ENCODE assay signal across 19 cellular contexts in the genomic region with DNA sequence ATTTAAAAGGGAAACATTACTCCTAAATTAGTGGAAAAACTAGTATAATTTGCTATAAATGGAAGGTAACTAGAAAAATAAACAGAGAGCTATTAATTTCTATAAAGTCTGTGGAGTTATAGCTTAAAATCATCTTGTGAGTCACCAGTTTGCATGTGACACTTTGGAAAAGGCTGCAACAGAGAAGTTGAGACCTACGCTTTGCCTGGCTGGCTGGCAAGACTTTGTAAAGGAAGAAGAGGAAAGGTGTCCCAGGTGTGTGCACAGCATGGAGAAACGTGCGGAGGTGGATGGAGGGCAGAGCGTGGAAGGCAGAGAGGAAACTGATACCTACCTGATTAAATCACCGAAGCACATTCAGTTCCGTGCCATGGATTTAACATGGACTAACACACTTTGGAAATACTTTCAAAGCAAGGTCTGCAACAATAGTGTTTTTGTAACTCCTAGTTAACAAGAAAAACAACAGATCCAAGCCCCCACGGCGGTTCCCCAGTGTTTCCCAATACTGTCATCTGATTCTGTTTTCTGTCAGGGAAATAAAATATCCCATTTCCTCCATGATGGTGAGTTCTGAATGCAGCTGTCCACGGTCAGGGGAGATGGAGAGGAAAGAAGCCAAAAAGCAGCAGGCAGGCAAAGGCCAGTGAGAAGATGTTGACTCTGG.
DNase-seq lines count a peak whose midpoint lies in the region; ATAC-seq, FAIRE-seq and TF ChIP-seq lines count a peak whose summit lies in the region.
"Had no signal": no experiment of that assay in that cellular context is flagged by ENCODE, and none has a peak within 500 bp of the region (broad histone marks: within the 10 kb centered on the region; RNA-seq: fewer than 3 reads in every experiment).

No MANE protein-coding gene starts in this region.

- no peak overlapping the region for H3K4me3 Mint-ChIP-seq in MCF 10A (ENCODE audit: unreplicated experiment)

- H3K9me3 ChIP-seq in breast epithelium: no peaks in the 10 kb centered on the region
- no peaks in the 10 kb centered on the region for H3K9me3 ChIP-seq in parathyroid adenoma (ENCODE audit: control insufficient read depth, low read length)
- H3K9me3 ChIP-seq: HAP-1, lower lobe of right lung, right lobe of liver had no signal

- CTCF ChIA-PET in MCF 10A (lab: Yijun Ruan, JAX): interaction anchor here (0.8 kb wide), 1 partner anchor 416 kb away, joined by 3 read pairs; no protein-coding TSS in a partner anchor

- no peaks in the 10 kb centered on the region for H3K4me1 Mint-ChIP-seq in MCF 10A (ENCODE audit: insufficient read depth, unreplicated experiment)

- H3K27ac ChIP-seq in breast epithelium (peak overlapping the region; percentile 42 to 68), parathyroid adenoma (peak overlapping the region; percentile 66)
- H3K27ac ChIP-seq: lower lobe of right lung, right lobe of liver, RWPE1 had no signal

- no peaks in the 10 kb centered on the region for H3K79me2 ChIP-seq in parathyroid adenoma

- TF ChIP-seq CTCF in breast epithelium (IDR thresholded peaks at IDR 0.05) (no peak), MCF 10A (IDR thresholded peaks at IDR 0.05; ENCODE audit: unreplicated experiment) (no peak), bronchial epithelial cell (IDR thresholded peaks at IDR 0.05; ENCODE audit: insufficient read depth, low read length, severe bottlenecking) (no peak), parathyroid adenoma (IDR thresholded peaks at IDR 0.05) (no peak)

- H3K4me3 ChIP-seq in breast epithelium (no peak overlapping the region), bronchial epithelial cell (ENCODE audit: low read depth, low read length) (no peak overlapping the region), parathyroid adenoma (ENCODE audit: low read depth, low read length) (no peak overlapping the region)
- H3K4me3 ChIP-seq: HAP-1, lower lobe of right lung, right lobe of liver had no signal

- no peak for TF ChIP-seq POLR2A in breast epithelium (IDR thresholded peaks at IDR 0.05)

- no peak overlapping the region for H3K9ac ChIP-seq in parathyroid adenoma

- ATAC-seq in HG03045 (IDR thresholded peaks at IDR 0.05; ENCODE audit: unreplicated experiment): no peak
- ATAC-seq: lower lobe of right lung, right lobe of liver had no signal

- peaks cover 30% of the 10 kb centered on the region for H3K9me3 Mint-ChIP-seq in MCF 10A (ENCODE audit: unreplicated experiment)

- H3K27me3 ChIP-seq in breast epithelium (no peaks in the 10 kb centered on the region), bronchial epithelial cell (ENCODE audit: control insufficient read depth, insufficient read depth, low read length) (no peaks in the 10 kb centered on the region), parathyroid adenoma (ENCODE audit: control insufficient read depth, insufficient read depth, low read length) (no peaks in the 10 kb centered on the region)
- H3K27me3 ChIP-seq: right lobe of liver had no signal

- peak overlapping the region; percentile 30 for H2AFZ ChIP-seq in parathyroid adenoma

- POLR2A ChIA-PET in MCF 10A (lab: Yijun Ruan, JAX): no interaction called here

- no peaks in the 10 kb centered on the region for H3K27me3 Mint-ChIP-seq in MCF 10A (ENCODE audit: insufficient read depth, unreplicated experiment)

- no peaks in the 10 kb centered on the region for H3K4me1 ChIP-seq in breast epithelium
- H3K4me1 ChIP-seq in parathyroid adenoma: peaks cover 6% of the 10 kb centered on the region
- H3K4me1 ChIP-seq: HAP-1, lower lobe of right lung, right lobe of liver had no signal

- no TSS peak for BruUV-seq in MCF 10A (replicated peaks; lab: Mats Ljungman, UMichigan)

- no peak for DNase-seq in breast epithelium (ENCODE audit: low spot score in 2 of 2)
- no peak for DNase-seq in MCF 10A (ENCODE audit: unreplicated experiment)
- no peak for DNase-seq in bronchial epithelial cell (ENCODE audit: low read depth)
- DNase-seq in medulla oblongata (ENCODE audit: extremely low spot score): no peak
- no peak for DNase-seq in central memory CD4-positive, alpha-beta T cell
- no peak for DNase-seq in cerebellar nuclear complex (lab: John Stamatoyannopoulos, UW)
- DNase-seq: activated CD4-positive, alpha-beta T cell treated with anti-CD3 and anti-CD28 coated beads for 48 hours; activated naive CD4-positive, alpha-beta T cell treated with anti-CD3 and anti-CD28 coated beads, Interleukin-2, amount 50 U/mL, for 16 hours; activated T-cell treated with anti-CD3 and anti-CD28 coated beads for 4 hours; lower lobe of right lung; NCI-H2107; NCI-H82; right lobe of liver had no signal

- intact Hi-C loops in breast epithelium (cut with DNase I; ENCODE audit: low total_unique reads) (no loop called here), MCF 10A (cut with micrococcal nuclease) (no loop called here)

- H3K36me3 ChIP-seq in breast epithelium: no peaks in the 10 kb centered on the region
- H3K36me3 ChIP-seq in bronchial epithelial cell (ENCODE audit: control insufficient read depth, insufficient read depth, low read length): no peaks in the 10 kb centered on the region
- H3K36me3 ChIP-seq in parathyroid adenoma (ENCODE audit: control insufficient read depth, insufficient read depth, low read length): no peaks in the 10 kb centered on the region
- H3K36me3 ChIP-seq: HAP-1, lower lobe of right lung, right lobe of liver had no signal

- H3K4me2 ChIP-seq in parathyroid adenoma (ENCODE audit: low read length): no peak overlapping the region

- FAIRE-seq in bronchial epithelial cell (lab: Jason Lieb, UNC): peak; percentile 7
- FAIRE-seq: G401.6, GM12891 had no signal

- H3K27ac Mint-ChIP-seq in MCF 10A (ENCODE audit: low read depth, unreplicated experiment): no peak overlapping the region

- no peaks in the 10 kb centered on the region for H3K36me3 Mint-ChIP-seq in MCF 10A (ENCODE audit: insufficient read depth, unreplicated experiment)
